ENCODE assay signal across 17 cellular contexts in the genomic region with DNA sequence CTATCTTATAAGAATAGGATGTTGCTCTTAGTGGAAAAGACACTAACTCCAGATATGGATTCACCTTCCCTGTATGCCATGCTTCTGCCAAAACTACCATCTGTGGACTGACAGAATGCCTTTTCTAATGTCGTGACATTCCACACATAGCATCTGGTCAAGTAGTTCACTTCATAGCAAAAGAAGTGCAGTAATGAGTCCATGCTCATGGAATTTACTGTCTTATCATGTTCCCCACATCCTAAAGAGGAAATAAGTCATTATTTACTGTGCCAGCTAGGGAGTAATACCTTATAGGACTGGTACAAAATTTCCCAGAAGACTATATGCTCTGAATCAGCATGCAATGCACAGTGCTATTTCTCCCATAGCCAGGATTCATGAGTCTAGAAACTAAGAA.
DNase-seq lines count a peak whose midpoint lies in the region; TF ChIP-seq lines count a peak whose summit lies in the region.
"Had no signal": no experiment of that assay in that cellular context is flagged by ENCODE, and none has a peak within 500 bp of the region (broad histone marks: within the 10 kb centered on the region; RNA-seq: fewer than 3 reads in every experiment).

No MANE protein-coding gene starts in this region.

- no peaks in the 10 kb centered on the region for H3K9me2 ChIP-seq in SK-N-SH

- peak overlapping the region; percentile 18; the same call in 1 of the 2 replicates for H3K4me2 ChIP-seq in SK-N-SH
- no peak overlapping the region for H3K4me2 ChIP-seq in osteoblast (ENCODE audit: insufficient read depth, low read length)

- H3K27me3 ChIP-seq in SK-N-SH (ENCODE audit: insufficient read depth) (no peaks in the 10 kb centered on the region), osteoblast (ENCODE audit: insufficient read depth, low read length) (no peaks in the 10 kb centered on the region), testis (no peaks in the 10 kb centered on the region)
- H3K27me3 ChIP-seq: left lung, uterus had no signal

- CTCF ChIA-PET in SK-N-SH (lab: Yijun Ruan, JAX), result no interaction called here

- H3K36me3 ChIP-seq in SK-N-SH (replicated peaks in 1 of 2; ENCODE audit: control insufficient read depth in 1 of 2, insufficient read depth in 2 of 2, low read length in 1 of 2) (no peaks in the 10 kb centered on the region), osteoblast (ENCODE audit: insufficient read depth, low read length) (no peaks in the 10 kb centered on the region), testis (ENCODE audit: low read depth, missing control alignments) (no peaks in the 10 kb centered on the region)
- H3K36me3 ChIP-seq: left lung, uterus had no signal

- peak overlapping the region; percentile 58; the same call in 1 of the 2 replicates for H3K9ac ChIP-seq in SK-N-SH

- H4K20me1 ChIP-seq in SK-N-SH (ENCODE audit: insufficient read depth) (no peaks in the 10 kb centered on the region), osteoblast (ENCODE audit: insufficient read depth, low read length) (no peaks in the 10 kb centered on the region)

- H3K4me1 ChIP-seq in SK-N-SH (ENCODE audit: control insufficient read depth in 1 of 2, insufficient read depth in 2 of 2, low read depth in 1 of 2, low read length in 1 of 2) (peaks cover 0 to 4% of the 10 kb centered on the region in 2 experiments; a peak in 1 of 4 replicates), osteoblast (ENCODE audit: insufficient read depth, low read length) (peaks cover 13% of the 10 kb centered on the region), testis (no peaks in the 10 kb centered on the region)
- H3K4me1 ChIP-seq: left lung, uterus had no signal

- H3K27ac ChIP-seq in SK-N-SH (ENCODE audit: low read depth in 2 of 2, low read length in 1 of 2) (peak overlapping the region in 1 of 2 experiments; percentile 91; a peak in 3 of 4 replicates), osteoblast (ENCODE audit: low read depth, low read length) (peak overlapping the region; percentile 75), testis (no peak overlapping the region)
- H3K27ac ChIP-seq: left lung, uterus had no signal

- POLR2A ChIA-PET in SK-N-SH (lab: Yijun Ruan, JAX), result no interaction called here

- WGBS in SK-N-SH (ENCODE audit: low lambda C conversion rate), result 0% methylated on average over 1 of the region's 1 CpG
- WGBS in testis, 2 donors, result 0 to 43% methylated on average over 1 of the region's 1 CpG

- H2AFZ ChIP-seq in SK-N-SH (ENCODE audit: low read depth) (no peak overlapping the region), osteoblast (ENCODE audit: low read length) (no peak overlapping the region)

- TF ChIP-seq POLR2A in testis (IDR thresholded peaks at IDR 0.05), result no peak

- H3F3A ChIP-seq in SK-N-SH (replicated peaks; ENCODE audit: insufficient read depth), result peaks cover 22% of the 10 kb centered on the region

- H3K79me2 ChIP-seq in SK-N-SH (ENCODE audit: insufficient read depth), result no peaks in the 10 kb centered on the region
- no peaks in the 10 kb centered on the region for H3K79me2 ChIP-seq in osteoblast (ENCODE audit: insufficient read depth, low read length)

- peak; percentile 70 for DNase-seq in HCEC 1CT
- DNase-seq in SK-N-SH, result no peak
- peak; percentile 19 for DNase-seq in epithelial cell of proximal tubule (ENCODE audit: low read depth)
- DNase-seq in osteoblast (ENCODE audit: insufficient read length, low spot score, missing footprints), result peak; percentile 31
- DNase-seq in testis, result no peak
- DNase-seq in activated CD4-positive, alpha-beta T cell treated with anti-CD3 and anti-CD28 coated beads for 1 hour, result no peak
- DNase-seq in germinal center (ENCODE audit: low spot score), result no peak
- DNase-seq in AG08396 (ENCODE audit: low spot score), result no peak
- DNase-seq: anterior cingulate cortex; hippocampal formation; left lung; NCI-H1417 treated with DMSO at 0.1 percent for 48 hours; NCI-H510A; nephron progenitor cell; stimulated activated naive B cell treated with anti-CD40 and anti-IgM and Interleukin-4, amounts not matched to agents 10 μg/mL and 1 μg/mL and 100 μg/mL, for 72 hours; T-helper 9 cell; uterus had no signal

- H3K4me3 ChIP-seq in SK-N-SH (ENCODE audit: low read depth in 2 of 2, low read length in 1 of 2) (no peak overlapping the region), epithelial cell of proximal tubule (ENCODE audit: low read depth, low read length) (no peak overlapping the region), osteoblast (ENCODE audit: insufficient read depth, low read length) (no peak overlapping the region), testis (no peak overlapping the region)
- H3K4me3 ChIP-seq: left lung, uterus had no signal

- TF ChIP-seq EP300 in SK-N-SH (IDR thresholded peaks at IDR 0.05; ENCODE audit: borderline replicate concordance in 1 of 2, low read depth in 1 of 2, low read length in 1 of 2), result peak in 1 of 2 experiments; percentile 92; a peak in 2 of 4 replicates

- intact Hi-C loops in testis (cut with DNase I; ENCODE audit: low total_unique reads), result no loop called here

- TF ChIP-seq CTCF in SK-N-SH (IDR thresholded peaks at IDR 0.05) (no peak), epithelial cell of proximal tubule (conservative IDR thresholded peaks at IDR 0.05; ENCODE audit: low read depth, low read length) (no peak), osteoblast (IDR thresholded peaks at IDR 0.05; ENCODE audit: extremely low read depth, low read depth, low read length) (no peak), testis (IDR thresholded peaks at IDR 0.05) (no peak)

- H3K9me3 ChIP-seq in SK-N-SH (no peaks in the 10 kb centered on the region), osteoblast (ENCODE audit: low read depth, low read length) (no peaks in the 10 kb centered on the region), testis (no peaks in the 10 kb centered on the region)
- H3K9me3 ChIP-seq: uterus had no signal

- TF ChIP-seq RAD21 in SK-N-SH (IDR thresholded peaks at IDR 0.05; ENCODE audit: low read length), result no peak

TF ChIP-seq in SK-N-SH, 30 proteins besides CTCF, POLR2A, EP300 and RAD21:
- TF ChIP-seq JUND (IDR thresholded peaks at IDR 0.05) (peak; percentile 87), RXRA (IDR thresholded peaks at IDR 0.05; ENCODE audit: borderline replicate concordance, low read depth) (peak; percentile 57; the same call in 1 of the 2 replicates), SMC3 (IDR thresholded peaks at IDR 0.05; ENCODE audit: low read depth, low read length) (no peak), SIN3A (IDR thresholded peaks at IDR 0.05; ENCODE audit: borderline replicate concordance, low read depth, low read length) (peak; percentile 61; the same call in 1 of the 2 replicates), MEF2A (IDR thresholded peaks at IDR 0.05; ENCODE audit: borderline replicate concordance, low read depth) (0 out of 2 replicates have a peak, but pooled peaks have one; percentile 44), TEAD4 (IDR thresholded peaks at IDR 0.05; ENCODE audit: borderline replicate concordance, insufficient read depth) (peak; percentile 93), TAF1 (IDR thresholded peaks at IDR 0.05; ENCODE audit: borderline replicate concordance, low read depth, low read length) (no peak), EZH2phosphoT487 (IDR thresholded peaks at IDR 0.05; ENCODE audit: borderline replicate concordance, low read depth) (no peak), NFIC (IDR thresholded peaks at IDR 0.05; ENCODE audit: borderline replicate concordance) (peak; percentile 84), RFX5 (IDR thresholded peaks at IDR 0.05; ENCODE audit: low read length) (no peak), POLR2AphosphoS5 (IDR thresholded peaks at IDR 0.05; ENCODE audit: low read depth, low read length) (peak; percentile 41; the same call in 1 of the 2 replicates), TCF12 (IDR thresholded peaks at IDR 0.05) (peak; percentile 92), ZBTB33 (IDR thresholded peaks at IDR 0.05; ENCODE audit: borderline replicate concordance, low read depth) (0 out of 2 replicates have a peak, but pooled peaks have one; percentile 57), FOSL2 (IDR thresholded peaks at IDR 0.05; ENCODE audit: borderline replicate concordance, low read depth) (peak; percentile 88), NRF1 (IDR thresholded peaks at IDR 0.05; ENCODE audit: low read depth, low read length) (no peak)
- TF ChIP-seq, protein P1, sequence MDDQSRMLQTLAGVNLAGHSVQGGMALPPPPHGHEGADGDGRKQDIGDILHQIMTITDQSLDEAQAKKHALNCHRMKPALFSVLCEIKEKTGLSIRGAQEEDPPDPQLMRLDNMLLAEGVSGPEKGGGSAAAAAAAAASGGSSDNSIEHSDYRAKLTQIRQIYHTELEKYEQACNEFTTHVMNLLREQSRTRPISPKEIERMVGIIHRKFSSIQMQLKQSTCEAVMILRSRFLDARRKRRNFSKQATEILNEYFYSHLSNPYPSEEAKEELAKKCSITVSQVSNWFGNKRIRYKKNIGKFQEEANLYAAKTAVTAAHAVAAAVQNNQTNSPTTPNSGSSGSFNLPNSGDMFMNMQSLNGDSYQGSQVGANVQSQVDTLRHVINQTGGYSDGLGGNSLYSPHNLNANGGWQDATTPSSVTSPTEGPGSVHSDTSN (IDR thresholded peaks at IDR 0.05), result peak; percentile 83

Comparison
In these comparisons a context has a peak if more than half of its experiments do, and no peak if none do; other contexts are left out.
1. DNase-seq: peak in HCEC 1CT (single experiment), epithelial cell of proximal tubule (single experiment) and osteoblast (single experiment); none in SK-N-SH (single experiment), testis (single experiment), activated CD4-positive, alpha-beta T cell treated with anti-CD3 and anti-CD28 coated beads for 1 hour (single experiment), germinal center (single experiment) and AG08396 (single experiment).